In genomic region chr9:36258170-36258988, GRCh38 we compare ENCODE assay signal across 8 cellular contexts. TPM values are rescaled to one million over a fixed set of nuclear protein-coding genes. Genes with fewer than 3 reads are reported as not detected.
DNase-seq lines count a peak whose midpoint lies in the region; ATAC-seq and TF ChIP-seq lines count a peak whose summit lies in the region.

GNE (minus strand) TSS chr9:36258448; CDS start chr9:36249355, 9,093 bp downstream.

- intact Hi-C loops in left lung (cut with DNase I) = no loop called here

- H3K9me3 ChIP-seq in left lung = no peaks in the 10 kb centered on the region

- peak within 1 kb of the TSS; percentile 94 to 98 for H3K27ac ChIP-seq in left lung

- peak; percentile 96 for DNase-seq in AG10803 (ENCODE audit: low read depth)
- peak; percentile 98 for DNase-seq in NCI-H69 (lab: John Stamatoyannopoulos, UW)
- peak; percentile 98 to 99 for DNase-seq in activated CD4-positive, alpha-beta T cell treated with anti-CD3 and anti-CD28 coated beads, Interleukin-2, amount 50 U/mL, for 48 hours
- peak; percentile 97 for DNase-seq in dermis blood vessel endothelial cell
- DNase-seq in left lung = peak; percentile 99
- DNase-seq in stimulated activated CD4-positive, alpha-beta T cell treated with anti-CD3 and anti-CD28 coated beads, Interleukin-2, amount 100 ng/mL, for 4 hours (ENCODE audit: low read depth) = peak; percentile 98

- H3K4me3 ChIP-seq in AG10803 (ENCODE audit: low read length) (peak within 1 kb of the TSS; percentile 91), left lung (peak within 1 kb of the TSS; percentile 74 to 95)

- H3K36me3 ChIP-seq in left lung = no peaks in the 10 kb centered on the region

- H3K27me3 ChIP-seq in left lung = no peaks in the 10 kb centered on the region

- H3K4me1 ChIP-seq in left lung = peaks cover 4 to 16% of the 10 kb centered on the region in 2 donors

- ATAC-seq in HG03378 (IDR thresholded peaks at IDR 0.05; ENCODE audit: unreplicated experiment) (peak; percentile 81), left lung (peak; percentile 99)

- TF ChIP-seq CTCF in AG10803 (conservative IDR thresholded peaks at IDR 0.05; ENCODE audit: low read length) = no peak
- TF ChIP-seq CTCF in left lung (IDR thresholded peaks at IDR 0.05) = no peak

- peak; percentile 92 for TF ChIP-seq POLR2A in GM19099 (IDR thresholded peaks at IDR 0.05; ENCODE audit: extremely low read depth, insufficient read length, low read depth)

RNA-seq across cellular contexts. Expression of gene GNE, which starts in this region (rescaled TPM):
- 22.8 and 23.0 TPM in 2 replicates for total RNA-seq in dermis blood vessel endothelial cell
- total RNA-seq in left lung = 10 to 100 TPM; 15.7 to 17.3 TPM

Comparison
In these comparisons a context has a peak if more than half of its experiments do, and no peak if none do; other contexts are left out.
1. Peak in every context shown above with its lines: DNase-seq, ATAC-seq, H3K4me3 ChIP-seq and H3K27ac ChIP-seq.